Comparison of ENCODE assay signal across 8 cellular contexts in the genomic region with DNA sequence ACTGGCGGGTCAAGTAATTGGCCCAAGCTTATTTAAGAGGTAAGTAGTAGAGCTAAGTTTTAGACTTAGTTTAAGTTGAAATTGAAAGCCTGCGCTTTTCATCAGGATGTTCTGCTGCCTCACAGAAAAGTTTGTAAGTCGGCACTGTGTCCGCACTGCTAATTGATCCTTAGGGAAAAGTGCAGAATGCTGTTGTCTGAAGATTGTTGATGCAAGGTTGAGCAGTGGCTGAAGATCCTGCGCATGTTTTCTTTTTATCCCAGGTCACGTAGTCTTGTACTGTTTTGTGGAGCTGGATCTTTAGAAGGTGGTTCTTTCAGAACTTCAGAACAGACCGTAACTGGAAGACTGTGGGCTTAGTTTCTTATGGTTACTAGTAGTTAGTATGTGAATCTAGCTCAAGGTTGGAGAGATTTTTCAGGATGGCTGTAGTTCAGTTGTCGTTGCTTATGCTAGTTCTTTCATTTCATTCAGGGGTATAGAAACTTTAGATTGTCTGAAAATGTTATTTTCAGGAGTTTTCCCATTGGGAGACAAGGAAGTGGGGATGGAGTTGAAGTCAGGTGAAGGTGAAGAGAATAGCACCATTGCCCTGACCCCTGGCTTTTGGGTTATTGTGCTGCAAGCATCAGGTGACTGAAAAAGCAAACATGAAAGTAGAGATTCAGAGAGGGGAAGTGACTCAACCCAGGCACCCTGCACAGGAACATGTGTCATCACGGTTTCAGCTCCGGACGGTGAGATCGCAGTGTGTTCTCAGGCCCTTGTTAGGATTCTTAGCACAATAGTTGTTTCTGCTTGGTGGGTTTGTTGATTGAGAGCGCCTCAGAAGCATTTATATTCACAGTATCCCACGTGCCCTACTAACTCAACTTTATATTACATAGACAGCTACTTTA. TPM values are rescaled to one million over a fixed set of nuclear protein-coding genes. Genes with fewer than 3 reads are reported as not detected.
DNase-seq lines count a peak whose midpoint lies in the region; ATAC-seq and TF ChIP-seq lines count a peak whose summit lies in the region.

No MANE protein-coding gene starts in this region.

- no peak overlapping the region for H2BK5ac ChIP-seq in trophoblast cell (ENCODE audit: low read depth, low read length, poor library complexity)

- TF ChIP-seq CTCF in fibroblast of the aortic adventitia (IDR thresholded peaks at IDR 0.05; ENCODE audit: insufficient read depth, low read length) (no peak), upper lobe of right lung (IDR thresholded peaks at IDR 0.05) (no peak)

- H3K79me1 ChIP-seq in trophoblast cell (ENCODE audit: low read length): no peaks in the 10 kb centered on the region

- peak; percentile 89 for DNase-seq in A172 (ENCODE audit: low spot score)
- DNase-seq in NOMO-1 treated with dmso at 0.1 percent for 144 hours (lab: John Stamatoyannopoulos, UW; ENCODE audit: unreplicated experiment): peak; percentile 69
- peak; percentile 58 for DNase-seq in activated T-cell treated with anti-CD3 and anti-CD28 coated beads for 1 hour (ENCODE audit: low read depth)
- DNase-seq in fibroblast of the aortic adventitia (ENCODE audit: low read depth): peak; percentile 76
- peak; percentile 60 to 66 for DNase-seq in trophoblast cell
- DNase-seq in upper lobe of right lung: peak; percentile 67

- no peak overlapping the region for H3K9ac ChIP-seq in trophoblast cell (ENCODE audit: low read length)

- no peak overlapping the region for H3K4ac ChIP-seq in trophoblast cell (ENCODE audit: low read depth, low read length)

- intact Hi-C loops in upper lobe of right lung (cut with DNase I): no loop called here

- peaks cover 0 to 6% of the 10 kb centered on the region in 2 experiments for H3K4me1 ChIP-seq in trophoblast cell (ENCODE audit: control insufficient read depth in 1 of 2, insufficient read depth in 2 of 2, low read length in 2 of 2)
- H3K4me1 ChIP-seq in upper lobe of right lung: peaks cover 33% of the 10 kb centered on the region

- no peak overlapping the region for H4K8ac ChIP-seq in trophoblast cell (ENCODE audit: low read depth, low read length)

- H3K79me2 ChIP-seq in trophoblast cell (ENCODE audit: control insufficient read depth, insufficient read depth, low read length, poor library complexity): peaks cover 3% of the 10 kb centered on the region

- no CpG with 5 or more reads among the region's 14 CpGs for WGBS in trophoblast cell (ENCODE audit: extremely low coverage, insufficient coverage, insufficient read length)

- no peak overlapping the region for H2AK5ac ChIP-seq in trophoblast cell (ENCODE audit: low read length)

- H3K4me2 ChIP-seq in trophoblast cell (ENCODE audit: low read length): no peak overlapping the region

- H4K91ac ChIP-seq in trophoblast cell (ENCODE audit: low read depth, low read length): no peak overlapping the region

- H2BK120ac ChIP-seq in trophoblast cell (ENCODE audit: insufficient read depth, low read length, poor library complexity): no peak overlapping the region

- no peak overlapping the region for H2AFZ ChIP-seq in trophoblast cell (ENCODE audit: insufficient read depth, low read length, poor library complexity)

- H3K4me3 ChIP-seq in fibroblast of the aortic adventitia (ENCODE audit: low read depth, low read length) (peak overlapping the region; percentile 40), trophoblast cell (ENCODE audit: low read depth, low read length) (no peak overlapping the region), upper lobe of right lung (no peak overlapping the region)

- H3K18ac ChIP-seq in trophoblast cell (ENCODE audit: low read length): no peak overlapping the region

- no peak overlapping the region for H2BK12ac ChIP-seq in trophoblast cell (ENCODE audit: low read length)

- H4K12ac ChIP-seq in trophoblast cell (ENCODE audit: low read depth, low read length): no peak overlapping the region

- no peaks in the 10 kb centered on the region for H3K9me3 ChIP-seq in trophoblast cell (ENCODE audit: insufficient read depth, low read depth, low read length)
- H3K9me3 ChIP-seq in upper lobe of right lung: no peaks in the 10 kb centered on the region

- ATAC-seq in GM18858 (IDR thresholded peaks at IDR 0.05; ENCODE audit: unreplicated experiment): peak; percentile 95
- ATAC-seq in HG03045 (IDR thresholded peaks at IDR 0.05; ENCODE audit: unreplicated experiment): peak; percentile 98
- ATAC-seq in upper lobe of right lung: peak; percentile 96

- H3K27ac ChIP-seq in trophoblast cell (ENCODE audit: low read depth, low read length): no peak overlapping the region
- H3K27ac ChIP-seq in upper lobe of right lung: peak overlapping the region; percentile 24

- H3K27me3 ChIP-seq in trophoblast cell (ENCODE audit: insufficient read depth, low read length): no peaks in the 10 kb centered on the region
- H3K27me3 ChIP-seq in upper lobe of right lung: no peaks in the 10 kb centered on the region

- H3K14ac ChIP-seq in trophoblast cell (ENCODE audit: low read length): no peak overlapping the region

- no peak overlapping the region for H3K23ac ChIP-seq in trophoblast cell (ENCODE audit: low read length)

- no peaks in the 10 kb centered on the region for H3K36me3 ChIP-seq in trophoblast cell (ENCODE audit: control insufficient read depth in 1 of 2, insufficient read depth in 2 of 2, low read length in 2 of 2)
- H3K36me3 ChIP-seq in upper lobe of right lung: no peaks in the 10 kb centered on the region

RNA-seq across cellular contexts. Expression of a gene that starts 32.8 kb away (rescaled TPM):
- total RNA-seq in A172 (2014; rRNA removed; shearing (Covaris generic)): 34.3 and 35.9 TPM in 2 replicates
- total RNA-seq in fibroblast of the aortic adventitia (ENCODE audit: low replicate concordance): 87.7 and 89.9 TPM in 2 replicates
- polyA plus RNA-seq in trophoblast cell (2013): 24.8 and 27.3 TPM in 2 replicates
- total RNA-seq in upper lobe of right lung: 450 TPM
